ENCODE assay signal across 14 cellular contexts in genomic region chr6:144619983-144620382, GRCh38.
DNase-seq lines count a peak whose midpoint lies in the region; ATAC-seq and TF ChIP-seq lines count a peak whose summit lies in the region.
"Had no signal": no experiment of that assay in that cellular context is flagged by ENCODE, and none has a peak within 500 bp of the region (broad histone marks: within the 10 kb centered on the region; RNA-seq: fewer than 3 reads in every experiment).

No MANE protein-coding gene starts in this region.

- DNase-seq in DMS153 (lab: John Stamatoyannopoulos, UW) (peak; percentile 33), EH (ENCODE audit: low read depth) (peak; percentile 9), LNCaP clone FGC (ENCODE audit: low read depth) (peak; percentile 30), fibroblast of peridontal ligament (ENCODE audit: extremely low read depth) (peak; percentile 25), hypothalamus (lab: John Stamatoyannopoulos, UW) (no peak), H7 (no peak), gastrocnemius medialis (no peak)
- DNase-seq: BE2C; CD8-positive, alpha-beta T cell; COR-L47; DMS53 had no signal

- H3K9me3 ChIP-seq in gastrocnemius medialis: no peaks in the 10 kb centered on the region
- H3K9me3 ChIP-seq: A549, BE2C had no signal

- in situ Hi-C loops in gastrocnemius medialis (cut with MboI; ENCODE audit: low sequenced_read_pairs in 4 of 4): no loop called here

- no peak overlapping the region for H3K4me3 ChIP-seq in LNCaP clone FGC (ENCODE audit: low read depth, low read length)
- no peak overlapping the region for H3K4me3 ChIP-seq in H7 (ENCODE audit: insufficient read depth, low read depth, low read length)
- no peak overlapping the region for H3K4me3 ChIP-seq in gastrocnemius medialis
- H3K4me3 ChIP-seq: A549, K562 had no signal

- H3K27ac ChIP-seq in gastrocnemius medialis: no peak overlapping the region
- H3K27ac ChIP-seq: A549, HL-60 had no signal

- no peak for ATAC-seq in gastrocnemius medialis
- ATAC-seq: A549; CD8-positive, alpha-beta T cell; K562 had no signal

- H3K27me3 ChIP-seq in H7 (ENCODE audit: control insufficient read depth, insufficient read depth, low read length) (no peaks in the 10 kb centered on the region), gastrocnemius medialis (no peaks in the 10 kb centered on the region)
- H3K27me3 ChIP-seq: BE2C had no signal

- TF ChIP-seq CTCF in LNCaP clone FGC (IDR thresholded peaks at IDR 0.05; ENCODE audit: control insufficient read depth, extremely low read depth, insufficient read depth): no peak
- TF ChIP-seq CTCF in gastrocnemius medialis (IDR thresholded peaks at IDR 0.05 in 4 of 5, conservative IDR thresholded peaks at IDR 0.05 in 1 of 5): no peak

- intact Hi-C loops in gastrocnemius medialis (cut with DNase I; ENCODE audit: low total_unique reads): no loop called here

- H3K36me3 ChIP-seq in H7 (replicated peaks; ENCODE audit: control insufficient read depth, insufficient read depth, low read length) (no peaks in the 10 kb centered on the region), gastrocnemius medialis (no peaks in the 10 kb centered on the region)
- H3K36me3 ChIP-seq: BE2C had no signal

- no peak for TF ChIP-seq POLR2A in gastrocnemius medialis (IDR thresholded peaks at IDR 0.05)

- no peaks in the 10 kb centered on the region for H3K4me1 ChIP-seq in gastrocnemius medialis
- H3K4me1 ChIP-seq: A549, BE2C had no signal

Comparison
In these comparisons a context has a peak if more than half of its experiments do, and no peak if none do; other contexts are left out.
1. DNase-seq: peak in DMS153 (single experiment), EH (single experiment), LNCaP clone FGC (single experiment) and fibroblast of peridontal ligament (single experiment); none in hypothalamus (0 of 51), H7 (single experiment) and gastrocnemius medialis (0 of 2).